Comparison of ENCODE assay signal across 1 cellular context in the genomic region with DNA sequence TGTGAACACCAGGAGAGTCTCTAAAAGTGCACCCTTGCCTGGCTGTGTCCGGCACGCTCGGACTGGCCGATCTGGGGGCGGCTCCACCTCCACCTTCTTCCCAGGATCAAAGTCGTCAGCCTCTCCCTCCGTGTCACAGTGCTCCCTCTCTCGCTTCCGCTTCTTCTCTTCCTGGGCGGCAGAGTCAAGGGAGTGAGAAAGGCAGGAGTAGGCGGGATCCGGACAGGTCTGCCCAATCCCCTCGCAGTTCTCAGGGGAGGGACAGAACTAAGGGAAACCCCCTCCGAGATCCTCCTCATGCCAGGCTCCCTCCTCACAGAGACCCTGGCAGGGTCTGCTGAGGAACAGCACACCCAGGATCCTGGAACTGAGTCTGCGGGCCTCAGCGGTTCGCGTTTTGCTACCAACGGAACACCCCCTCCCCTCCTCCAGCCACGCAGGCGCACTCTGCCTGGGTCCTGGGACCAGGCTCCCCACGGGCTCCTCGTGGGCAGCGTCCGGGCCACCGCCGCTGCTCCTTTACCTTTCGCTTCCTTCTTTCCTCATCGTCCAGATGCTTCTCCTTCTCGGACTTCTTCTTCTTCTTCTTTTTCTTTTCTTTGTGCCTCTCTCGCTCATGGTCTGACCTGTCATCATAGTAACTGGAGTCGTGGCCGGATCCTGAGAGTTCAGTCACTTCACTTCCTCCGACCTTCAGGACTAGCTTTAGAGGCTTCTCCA.
TF ChIP-seq lines count a peak whose summit lies in the region.

No MANE protein-coding gene starts in this region.

TF ChIP-seq in SK-N-SH treated with all-trans-retinoic acid at 6 μM for 48 hours, 23 proteins besides CTCF, POLR2A, EP300 and RAD21 (continued from another document):
- TF ChIP-seq, protein P1, sequence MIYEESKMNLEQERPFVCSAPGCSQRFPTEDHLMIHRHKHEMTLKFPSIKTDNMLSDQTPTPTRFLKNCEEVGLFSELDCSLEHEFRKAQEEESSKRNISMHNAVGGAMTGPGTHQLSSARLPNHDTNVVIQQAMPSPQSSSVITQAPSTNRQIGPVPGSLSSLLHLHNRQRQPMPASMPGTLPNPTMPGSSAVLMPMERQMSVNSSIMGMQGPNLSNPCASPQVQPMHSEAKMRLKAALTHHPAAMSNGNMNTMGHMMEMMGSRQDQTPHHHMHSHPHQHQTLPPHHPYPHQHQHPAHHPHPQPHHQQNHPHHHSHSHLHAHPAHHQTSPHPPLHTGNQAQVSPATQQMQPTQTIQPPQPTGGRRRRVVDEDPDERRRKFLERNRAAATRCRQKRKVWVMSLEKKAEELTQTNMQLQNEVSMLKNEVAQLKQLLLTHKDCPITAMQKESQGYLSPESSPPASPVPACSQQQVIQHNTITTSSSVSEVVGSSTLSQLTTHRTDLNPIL (CRISPR knock-in tag; IDR thresholded peaks at IDR 0.05; ENCODE audit: low read depth), result no peak
- TF ChIP-seq SNAI2 (CRISPR knock-in tag; IDR thresholded peaks at IDR 0.05), result no peak
- no peak for TF ChIP-seq ZNF565 (CRISPR knock-in tag; conservative IDR thresholded peaks at IDR 0.05; ENCODE audit: low read depth)
- no peak for TF ChIP-seq TCF4 (CRISPR knock-in tag; IDR thresholded peaks at IDR 0.05; ENCODE audit: borderline replicate concordance)
